9 cellular contexts compared by ENCODE assay signal in genomic region chr10:114856544-114857287, GRCh38. TPM values are rescaled to one million over a fixed set of nuclear protein-coding genes. Genes with fewer than 3 reads are reported as not detected.
A peak's percentile ranks its signal among the peaks of the same experiment; 100 is the strongest.
DNase-seq lines count a peak whose midpoint lies in the region; TF ChIP-seq lines count a peak whose summit lies in the region.
"Had no signal": no experiment of that assay in that cellular context is flagged by ENCODE, and none has a peak within 500 bp of the region (broad histone marks: within the 10 kb centered on the region; RNA-seq: fewer than 3 reads in every experiment).

No MANE protein-coding gene starts in this region.

- H3K4me3 Mint-ChIP-seq in CD4-positive, alpha-beta memory T cell = peak overlapping the region in 7 of 8 donors; percentile 13 to 69 (median 40)
- no peak overlapping the region for H3K4me3 Mint-ChIP-seq in mesothelial cell of epicardium

- intact Hi-C loops in CD4-positive, alpha-beta memory T cell (cut with micrococcal nuclease) = no loop called here

- no peak overlapping the region for H3K4me3 ChIP-seq in CD4-positive, alpha-beta memory T cell (ENCODE audit: low read length in 2 of 2)
- H3K4me3 ChIP-seq in cardiac fibroblast (replicated peaks in 1 of 2; ENCODE audit: low read depth in 2 of 2, low read length in 2 of 2) (peak overlapping the region in 1 of 2 donors; percentile 24), BE2C (ENCODE audit: low read depth, low read length) (no peak overlapping the region)

- no peaks in the 10 kb centered on the region for H3K9me3 ChIP-seq in CD4-positive, alpha-beta memory T cell (ENCODE audit: control insufficient read depth in 1 of 2, low read length in 2 of 2)
- no peaks in the 10 kb centered on the region for H3K9me3 ChIP-seq in BE2C

- H3K27me3 Mint-ChIP-seq in CD4-positive, alpha-beta memory T cell = no peaks in the 10 kb centered on the region
- H3K27me3 Mint-ChIP-seq in mesothelial cell of epicardium (ENCODE audit: low read depth) = no peaks in the 10 kb centered on the region

- peaks cover 21% of the 10 kb centered on the region for H3K4me1 ChIP-seq in CD4-positive, alpha-beta memory T cell (ENCODE audit: insufficient read depth, low read length)
- H3K4me1 ChIP-seq in BE2C = no peaks in the 10 kb centered on the region

- TF ChIP-seq CTCF in cardiac fibroblast (IDR thresholded peaks at IDR 0.05; ENCODE audit: low read depth, low read length) (no peak), mesothelial cell of epicardium (IDR thresholded peaks at IDR 0.05; ENCODE audit: unreplicated experiment) (no peak), BE2C (IDR thresholded peaks at IDR 0.05; ENCODE audit: low read depth, low read length) (no peak)

- no peaks in the 10 kb centered on the region for H3K27me3 ChIP-seq in CD4-positive, alpha-beta memory T cell (ENCODE audit: insufficient read depth, low read length)
- H3K27me3 ChIP-seq in BE2C = no peaks in the 10 kb centered on the region

- peak overlapping the region; percentile 9 for H3K27ac ChIP-seq in CD4-positive, alpha-beta memory T cell (ENCODE audit: low read depth, low read length)

- H3K4me1 Mint-ChIP-seq in CD4-positive, alpha-beta memory T cell = peaks cover 12 to 25% (median 15%) of the 10 kb centered on the region in 4 donors
- H3K4me1 Mint-ChIP-seq in mesothelial cell of epicardium = peaks cover 14% of the 10 kb centered on the region

- H3K36me3 Mint-ChIP-seq in CD4-positive, alpha-beta memory T cell = peaks cover 46 to 67% of the 10 kb centered on the region in 2 donors
- peaks cover 46% of the 10 kb centered on the region for H3K36me3 Mint-ChIP-seq in mesothelial cell of epicardium

- H3K9me3 Mint-ChIP-seq in CD4-positive, alpha-beta memory T cell = no peaks in the 10 kb centered on the region
- H3K9me3 Mint-ChIP-seq in mesothelial cell of epicardium = no peaks in the 10 kb centered on the region

- POLR2A ChIA-PET in CD4-positive, alpha-beta memory T cell (lab: Charles Lee; ENCODE audit: partially characterized antibody) = interaction anchor here (0.7 to 1.3 kb wide), 3 partner anchors 21 to 1055 kb away, joined by 3 to 4 read pairs (median 3); partner anchors contain the start of gene FHIP2A

- H3K36me3 ChIP-seq in CD4-positive, alpha-beta memory T cell (ENCODE audit: insufficient read depth, low read length) = peaks cover 26% of the 10 kb centered on the region
- H3K36me3 ChIP-seq in BE2C = peaks cover 21% of the 10 kb centered on the region

- CTCF ChIA-PET in CD4-positive, alpha-beta memory T cell (lab: Charles Lee; ENCODE audit: partially characterized antibody) = interaction anchor here (1.1 to 1.3 kb wide), 2 partner anchors 23 to 385 kb away, joined by 3 read pairs; no protein-coding TSS in a partner anchor

- DNase-seq in CD4-positive, alpha-beta memory T cell = peak in 4 of 5 donors; percentile 14 to 37 (median 22)
- DNase-seq in M059J (ENCODE audit: low read depth) (peak; percentile 88), cardiac fibroblast (ENCODE audit: low read depth in 2 of 2) (peak; percentile 89 to 95), mesothelial cell of epicardium (ENCODE audit: low spot score in 2 of 2, unreplicated experiment in 2 of 2) (no peak), NOMO-1 treated with dmso at 0.1 percent for 144 hours (lab: John Stamatoyannopoulos, UW; ENCODE audit: unreplicated experiment) (no peak), amygdala (lab: John Stamatoyannopoulos, UW) (no peak), BE2C (no peak), putamen (ENCODE audit: low spot score) (no peak)
- DNase-seq: NCI-H1105 had no signal

- peak overlapping the region; percentile 54 to 92 (median 88) for H3K27ac Mint-ChIP-seq in CD4-positive, alpha-beta memory T cell
- H3K27ac Mint-ChIP-seq in mesothelial cell of epicardium = peak overlapping the region; percentile 91

RNA-seq across cellular contexts. Expression of gene FHIP2A, which starts 35.1 kb away (rescaled TPM):
- total RNA-seq in CD4-positive, alpha-beta memory T cell = 10 to 100 TPM; 25.1 to 32.1 TPM
- polyA plus RNA-seq in CD4-positive, alpha-beta memory T cell = 10 to 100 TPM in 1 of 2 donors, 1 to 10 TPM in 1; 8.8 to 14.0 TPM
- 14.5 and 18.3 TPM in 2 replicates for total RNA-seq in M059J (2014; rRNA removed; shearing (Covaris generic))
- total RNA-seq in mesothelial cell of epicardium = 39.6 to 43.2 TPM (median 41.9 TPM) in 3 replicates
- polyA plus RNA-seq in BE2C (2012; ENCODE audit: insufficient read depth, insufficient read length, low read depth) = 8.8 TPM

Comparison
In these comparisons a context has a peak if more than half of its experiments do, and no peak if none do; other contexts are left out.
1. DNase-seq: peak in CD4-positive, alpha-beta memory T cell (4 of 5), M059J (single experiment) and cardiac fibroblast (2 of 2); none in mesothelial cell of epicardium (0 of 2), NOMO-1 treated with dmso at 0.1 percent for 144 hours (single experiment), amygdala (0 of 56), BE2C (single experiment) and putamen (single experiment).